ENCODE assay signal across 1 cellular context in genomic region chr6:107822154-107823046, GRCh38.
TF ChIP-seq lines count a peak whose summit lies in the region.

No MANE protein-coding gene starts in this region.

TF ChIP-seq in GM23338, 12 proteins besides CTCF, POLR2A, EP300 and RAD21 (continued from another document):
- TF ChIP-seq, protein P1, sequence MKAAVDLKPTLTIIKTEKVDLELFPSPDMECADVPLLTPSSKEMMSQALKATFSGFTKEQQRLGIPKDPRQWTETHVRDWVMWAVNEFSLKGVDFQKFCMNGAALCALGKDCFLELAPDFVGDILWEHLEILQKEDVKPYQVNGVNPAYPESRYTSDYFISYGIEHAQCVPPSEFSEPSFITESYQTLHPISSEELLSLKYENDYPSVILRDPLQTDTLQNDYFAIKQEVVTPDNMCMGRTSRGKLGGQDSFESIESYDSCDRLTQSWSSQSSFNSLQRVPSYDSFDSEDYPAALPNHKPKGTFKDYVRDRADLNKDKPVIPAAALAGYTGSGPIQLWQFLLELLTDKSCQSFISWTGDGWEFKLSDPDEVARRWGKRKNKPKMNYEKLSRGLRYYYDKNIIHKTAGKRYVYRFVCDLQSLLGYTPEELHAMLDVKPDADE (IDR thresholded peaks at IDR 0.05), result no peak
- no peak for TF ChIP-seq CREB1 (CRISPR knock-in tag; IDR thresholded peaks at IDR 0.05; ENCODE audit: low read depth)
- TF ChIP-seq, protein P2, sequence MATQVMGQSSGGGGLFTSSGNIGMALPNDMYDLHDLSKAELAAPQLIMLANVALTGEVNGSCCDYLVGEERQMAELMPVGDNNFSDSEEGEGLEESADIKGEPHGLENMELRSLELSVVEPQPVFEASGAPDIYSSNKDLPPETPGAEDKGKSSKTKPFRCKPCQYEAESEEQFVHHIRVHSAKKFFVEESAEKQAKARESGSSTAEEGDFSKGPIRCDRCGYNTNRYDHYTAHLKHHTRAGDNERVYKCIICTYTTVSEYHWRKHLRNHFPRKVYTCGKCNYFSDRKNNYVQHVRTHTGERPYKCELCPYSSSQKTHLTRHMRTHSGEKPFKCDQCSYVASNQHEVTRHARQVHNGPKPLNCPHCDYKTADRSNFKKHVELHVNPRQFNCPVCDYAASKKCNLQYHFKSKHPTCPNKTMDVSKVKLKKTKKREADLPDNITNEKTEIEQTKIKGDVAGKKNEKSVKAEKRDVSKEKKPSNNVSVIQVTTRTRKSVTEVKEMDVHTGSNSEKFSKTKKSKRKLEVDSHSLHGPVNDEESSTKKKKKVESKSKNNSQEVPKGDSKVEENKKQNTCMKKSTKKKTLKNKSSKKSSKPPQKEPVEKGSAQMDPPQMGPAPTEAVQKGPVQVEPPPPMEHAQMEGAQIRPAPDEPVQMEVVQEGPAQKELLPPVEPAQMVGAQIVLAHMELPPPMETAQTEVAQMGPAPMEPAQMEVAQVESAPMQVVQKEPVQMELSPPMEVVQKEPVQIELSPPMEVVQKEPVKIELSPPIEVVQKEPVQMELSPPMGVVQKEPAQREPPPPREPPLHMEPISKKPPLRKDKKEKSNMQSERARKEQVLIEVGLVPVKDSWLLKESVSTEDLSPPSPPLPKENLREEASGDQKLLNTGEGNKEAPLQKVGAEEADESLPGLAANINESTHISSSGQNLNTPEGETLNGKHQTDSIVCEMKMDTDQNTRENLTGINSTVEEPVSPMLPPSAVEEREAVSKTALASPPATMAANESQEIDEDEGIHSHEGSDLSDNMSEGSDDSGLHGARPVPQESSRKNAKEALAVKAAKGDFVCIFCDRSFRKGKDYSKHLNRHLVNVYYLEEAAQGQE (IDR thresholded peaks at IDR 0.05; ENCODE audit: unreplicated experiment), result no peak
- TF ChIP-seq EZH2 (IDR thresholded peaks at IDR 0.05; ENCODE audit: low read depth, unreplicated experiment), result no peak
TF ChIP-seq in GM23338: peak in this region for 0.
